1 cellular context compared by ENCODE assay signal in genomic region chr15:65033659-65034269, GRCh38.
TF ChIP-seq lines count a peak whose summit lies in the region.

No MANE protein-coding gene starts in this region.

TF ChIP-seq in IMR-90, 13 proteins besides CTCF, POLR2A, EP300 and RAD21:
- TF ChIP-seq MXI1 (IDR thresholded peaks at IDR 0.05; ENCODE audit: borderline replicate concordance, low read depth, low read length) (no peak), USF2 (IDR thresholded peaks at IDR 0.05; ENCODE audit: low read depth, low read length) (peak; percentile 84), CHD1 (IDR thresholded peaks at IDR 0.05; ENCODE audit: low read depth, low read length) (no peak), SMC3 (IDR thresholded peaks at IDR 0.05; ENCODE audit: low read depth, low read length) (peak; percentile 76), BHLHE40 (IDR thresholded peaks at IDR 0.05; ENCODE audit: low read depth, low read length) (peak; percentile 60; the same call in 1 of the 2 replicates)
